In the genomic region with DNA sequence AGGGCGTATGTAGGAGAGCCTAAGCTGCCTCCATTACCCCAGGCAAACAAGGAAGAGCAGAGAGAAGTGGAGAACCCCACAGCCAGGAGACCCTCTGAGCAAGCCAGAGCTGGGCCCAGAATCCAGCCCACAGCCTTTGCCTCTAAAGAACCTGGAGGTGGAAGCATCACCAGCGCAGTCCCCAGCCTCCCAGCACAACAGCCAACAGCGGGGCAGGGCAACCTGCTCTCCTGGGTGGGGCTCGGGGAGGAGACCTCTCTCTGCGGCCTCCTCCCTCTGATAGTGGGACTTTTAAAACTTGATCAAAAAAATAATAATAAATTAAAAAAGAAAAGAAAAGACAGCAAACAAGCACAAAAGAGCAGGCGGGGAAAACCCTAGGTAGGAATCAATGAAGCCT, we compare ENCODE assay signal across 1 cellular context.
TF ChIP-seq lines count a peak whose summit lies in the region.

No MANE protein-coding gene starts in this region.

TF ChIP-seq in IMR-90, 13 proteins besides CTCF, POLR2A, EP300 and RAD21 (continued from another document):
- TF ChIP-seq FOS (IDR thresholded peaks at IDR 0.05; ENCODE audit: low read depth, low read length) = no peak
